ENCODE assay signal across 8 cellular contexts in the genomic region with DNA sequence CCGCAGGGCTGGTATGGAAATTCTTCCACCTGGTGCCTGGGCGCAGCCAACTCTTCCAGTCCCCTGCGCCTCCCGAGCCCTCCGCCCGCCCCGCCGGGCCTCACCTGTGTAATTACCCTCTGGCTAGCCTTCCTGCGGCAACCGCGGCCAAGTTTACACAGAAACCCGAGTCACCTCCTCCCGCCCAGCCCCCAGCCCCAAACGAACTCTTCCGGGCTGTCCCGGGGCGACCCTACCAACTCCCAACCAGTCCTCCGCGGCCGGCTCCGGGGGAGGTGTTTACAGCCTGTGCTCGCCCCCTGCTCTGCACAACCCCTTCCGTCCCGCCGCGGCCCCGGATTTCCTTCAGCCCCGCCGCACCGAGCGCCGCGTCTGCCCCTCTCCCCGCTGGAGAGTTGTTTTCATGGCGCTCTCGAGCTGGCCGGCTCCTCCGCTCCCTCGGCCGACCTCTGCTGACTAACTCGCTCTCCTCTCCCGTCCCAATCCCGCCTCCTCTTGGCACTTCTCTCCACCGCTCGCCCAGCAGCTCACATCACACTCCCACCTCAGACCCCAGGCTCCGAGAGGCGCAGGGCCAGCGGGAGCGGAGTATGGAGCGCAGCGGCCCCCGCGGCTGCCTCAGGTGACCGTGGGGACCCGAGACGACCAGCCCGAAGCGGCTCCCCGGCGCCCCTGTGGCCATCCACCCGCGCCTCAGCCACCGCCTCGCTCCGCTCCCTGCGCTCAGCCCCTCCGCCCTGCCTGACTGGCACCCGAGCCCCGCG.
DNase-seq lines count a peak whose midpoint lies in the region; TF ChIP-seq lines count a peak whose summit lies in the region.

No MANE protein-coding gene starts in this region.

- DNase-seq in GM12865 (ENCODE audit: low read depth): peak; percentile 51
- no peak for DNase-seq in HFF-Myc (ENCODE audit: extremely low read depth, low read depth)
- peak; percentile 56 for DNase-seq in NCI-H1092 treated with DMSO at 0.1 percent for 48 hours (lab: John Stamatoyannopoulos, UW)
- DNase-seq in activated CD4-positive, alpha-beta T cell treated with anti-CD3 and anti-CD28 coated beads for 24 hours (ENCODE audit: low read depth in 2 of 2): peak; percentile 16 to 31
- DNase-seq in choroid plexus epithelial cell (ENCODE audit: low read depth): peak; percentile 72
- DNase-seq in left kidney (ENCODE audit: low read depth, low spot score): peak; percentile 94
- DNase-seq in stimulated activated CD4-positive, alpha-beta T cell treated with anti-CD3 and anti-CD28 coated beads, Interleukin-2, amount 100 ng/mL, for 48 hours: peak; percentile 21 to 33
- DNase-seq in putamen (ENCODE audit: low spot score): no peak

- H3K4me3 ChIP-seq in GM12865 (ENCODE audit: low read depth, low read length) (peak overlapping the region; percentile 85), HFF-Myc (replicated peaks; ENCODE audit: low read depth, low read length) (peak overlapping the region; percentile 88), choroid plexus epithelial cell (ENCODE audit: low read depth, low read length) (peak overlapping the region; percentile 95)

- TF ChIP-seq CTCF in GM12865 (IDR thresholded peaks at IDR 0.05; ENCODE audit: insufficient read depth, low read depth, low read length, missing control alignments): no peak
- no peak for TF ChIP-seq CTCF in HFF-Myc (IDR thresholded peaks at IDR 0.05; ENCODE audit: low read depth, low read length, missing control alignments)
- TF ChIP-seq CTCF in choroid plexus epithelial cell (conservative IDR thresholded peaks at IDR 0.05; ENCODE audit: low read depth, low read length): peak; percentile 36

Comparison
In these comparisons a context has a peak if more than half of its experiments do, and no peak if none do; other contexts are left out.
1. DNase-seq: peak in GM12865 (single experiment), NCI-H1092 treated with DMSO at 0.1 percent for 48 hours (single experiment), activated CD4-positive, alpha-beta T cell treated with anti-CD3 and anti-CD28 coated beads for 24 hours (2 of 2), choroid plexus epithelial cell (single experiment), left kidney (single experiment) and stimulated activated CD4-positive, alpha-beta T cell treated with anti-CD3 and anti-CD28 coated beads, Interleukin-2, amount 100 ng/mL, for 48 hours (2 of 2); none in HFF-Myc (single experiment) and putamen (single experiment).
2. Peak in every context shown above with its lines, with median percentiles within 50 percentile points of each other: H3K4me3 ChIP-seq.